In the genomic region with DNA sequence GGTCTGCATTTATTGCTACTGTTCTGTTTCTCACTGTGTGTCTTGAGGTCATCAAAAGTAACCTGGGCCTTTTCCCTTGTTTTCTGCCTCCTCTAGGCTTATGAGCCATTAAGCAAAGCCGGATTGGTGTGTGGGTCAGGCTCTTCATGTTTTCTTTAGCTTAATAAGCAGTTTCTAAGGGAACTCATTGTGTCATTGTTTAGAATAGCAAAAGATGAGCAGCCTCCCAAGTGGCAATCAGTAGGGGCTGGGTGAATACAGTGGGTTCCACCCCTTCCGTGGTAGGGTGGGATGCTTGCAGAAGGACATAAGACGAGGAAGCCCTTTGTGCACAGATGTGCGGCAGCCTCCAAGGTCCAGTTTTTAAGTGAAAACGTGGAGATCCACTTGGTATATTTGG, we compare ENCODE assay signal across 16 cellular contexts. TPM values are rescaled to one million over a fixed set of nuclear protein-coding genes. Genes with fewer than 3 reads are reported as not detected.
A peak's percentile ranks its signal among the peaks of the same experiment; 100 is the strongest.
DNase-seq lines count a peak whose midpoint lies in the region; ATAC-seq and TF ChIP-seq lines count a peak whose summit lies in the region.
"Had no signal": no experiment of that assay in that cellular context is flagged by ENCODE, and none has a peak within 500 bp of the region (broad histone marks: within the 10 kb centered on the region; RNA-seq: fewer than 3 reads in every experiment).

No MANE protein-coding gene starts in this region.

- H3K4me3 ChIP-seq in AG04450 (ENCODE audit: low read depth, low read length): no peak overlapping the region
- H3K4me3 ChIP-seq: tibial artery had no signal

- H3K4me3 Mint-ChIP-seq in endothelial cell (ENCODE audit: unreplicated experiment) (no peak overlapping the region), mesothelial cell of epicardium (no peak overlapping the region)
- H3K4me3 Mint-ChIP-seq: activated CD4-positive, alpha-beta memory T cell treated with anti-CD3 and anti-CD28 coated beads, Interleukin-2, amount 10 ng/mL, durations not matched to agents 7 days and 5 days; activated T-helper 17 cell treated with anti-CD3 and anti-CD28 coated beads, Interleukin-2, amount 50 U/mL, for 72 hours had no signal

- TF ChIP-seq CTCF in AG04450 (IDR thresholded peaks at IDR 0.05; ENCODE audit: low read depth, low read length) (no peak), endothelial cell (IDR thresholded peaks at IDR 0.05; ENCODE audit: unreplicated experiment) (no peak), mesothelial cell of epicardium (IDR thresholded peaks at IDR 0.05; ENCODE audit: unreplicated experiment) (no peak)

- H3K27ac ChIP-seq in AG04450 (ENCODE audit: low read depth, low read length): peak overlapping the region; percentile 23
- H3K27ac ChIP-seq: brain microvascular endothelial cell, parathyroid adenoma had no signal

- no peaks in the 10 kb centered on the region for H3K27me3 ChIP-seq in AG04450 (ENCODE audit: control insufficient read depth, insufficient read depth, low read length)
- H3K27me3 ChIP-seq: brain microvascular endothelial cell, tibial artery had no signal

- ATAC-seq in GM18858 (IDR thresholded peaks at IDR 0.05; ENCODE audit: unreplicated experiment) (no peak), GM19397 (IDR thresholded peaks at IDR 0.05; ENCODE audit: unreplicated experiment) (no peak)
- ATAC-seq: activated T-helper 17 cell treated with anti-CD3 and anti-CD28 coated beads, Interleukin-2, amount 50 U/mL, for 72 hours had no signal

- CTCF ChIA-PET in AG04450 (lab: Charles Lee): no interaction called here

- peaks cover 12% of the 10 kb centered on the region for H3K9me3 ChIP-seq in AG04450 (ENCODE audit: control insufficient read depth, insufficient read depth, low read length)
- H3K9me3 ChIP-seq: tibial artery had no signal

- peaks cover 4% of the 10 kb centered on the region for H3K4me1 Mint-ChIP-seq in endothelial cell (ENCODE audit: unreplicated experiment)
- peaks cover 13% of the 10 kb centered on the region for H3K4me1 Mint-ChIP-seq in mesothelial cell of epicardium

- POLR2A ChIA-PET in AG04450 (lab: Yijun Ruan, JAX): interaction anchor here (0.5 to 1.0 kb wide), 2 partner anchors 13 to 34 kb away, joined by 3 read pairs; no protein-coding TSS in a partner anchor

- H3K36me3 Mint-ChIP-seq in endothelial cell (ENCODE audit: low read depth, unreplicated experiment) (peaks cover 26% of the 10 kb centered on the region), mesothelial cell of epicardium (peaks cover 37% of the 10 kb centered on the region)

- H3K27me3 Mint-ChIP-seq in endothelial cell (ENCODE audit: unreplicated experiment) (peaks cover 9% of the 10 kb centered on the region), mesothelial cell of epicardium (ENCODE audit: low read depth) (no peaks in the 10 kb centered on the region)
- H3K27me3 Mint-ChIP-seq: activated CD4-positive, alpha-beta memory T cell treated with anti-CD3 and anti-CD28 coated beads, Interleukin-2, amount 10 ng/mL, durations not matched to agents 7 days and 5 days; activated T-helper 17 cell treated with anti-CD3 and anti-CD28 coated beads, Interleukin-2, amount 50 U/mL, for 72 hours had no signal

- DNase-seq in AG04450 (ENCODE audit: low read depth, low spot score): no peak
- DNase-seq in NCI-H2227 treated with DMSO at 0.1 percent for 48 hours (lab: John Stamatoyannopoulos, UW): peak; percentile 82
- DNase-seq in endothelial cell (ENCODE audit: low spot score): no peak
- DNase-seq in mesothelial cell of epicardium (ENCODE audit: low spot score in 2 of 2, unreplicated experiment in 2 of 2): no peak
- no peak for DNase-seq in stimulated activated naive CD4-positive, alpha-beta T cell treated with Interleukin-2 at 50 U/mL for 16 hours (lab: John Stamatoyannopoulos, UW)
- no peak for DNase-seq in SW480 (ENCODE audit: low spot score)
- DNase-seq: activated CD4-positive, alpha-beta memory T cell treated with anti-CD3 and anti-CD28 coated beads, Interleukin-2, amount 10 ng/mL, durations not matched to agents 7 days and 5 days; brain microvascular endothelial cell; NCI-H2029; NCI-H82; stimulated activated CD4-positive, alpha-beta T cell treated with anti-CD3 and anti-CD28 coated beads, Interleukin-15, amount 100 ng/mL, for 24 hours; tibial artery had no signal

- H3K9me3 Mint-ChIP-seq in endothelial cell (ENCODE audit: unreplicated experiment) (peaks cover 11% of the 10 kb centered on the region), mesothelial cell of epicardium (peaks cover 25% of the 10 kb centered on the region)

- H3K27ac Mint-ChIP-seq in endothelial cell (ENCODE audit: unreplicated experiment) (peak overlapping the region; percentile 30), mesothelial cell of epicardium (peak overlapping the region; percentile 19)
- H3K27ac Mint-ChIP-seq: activated CD4-positive, alpha-beta memory T cell treated with anti-CD3 and anti-CD28 coated beads, Interleukin-2, amount 10 ng/mL, durations not matched to agents 7 days and 5 days had no signal

RNA-seq across cellular contexts. Expression of gene ABCC1, which starts 34.5 kb away (rescaled TPM):
- polyA plus RNA-seq in AG04450 (2011; rRNA removed): 69.7 and 102 TPM in 2 replicates
- polyA minus RNA-seq in AG04450 (2011; rRNA and poly(A)+ RNA removed): 290 and 395 TPM in 2 replicates
- total RNA-seq in endothelial cell (ENCODE audit: unreplicated experiment) (21.8 TPM), mesothelial cell of epicardium (65.2 to 69.4 TPM (median 66.9 TPM) in 3 replicates)
